In the genomic region with DNA sequence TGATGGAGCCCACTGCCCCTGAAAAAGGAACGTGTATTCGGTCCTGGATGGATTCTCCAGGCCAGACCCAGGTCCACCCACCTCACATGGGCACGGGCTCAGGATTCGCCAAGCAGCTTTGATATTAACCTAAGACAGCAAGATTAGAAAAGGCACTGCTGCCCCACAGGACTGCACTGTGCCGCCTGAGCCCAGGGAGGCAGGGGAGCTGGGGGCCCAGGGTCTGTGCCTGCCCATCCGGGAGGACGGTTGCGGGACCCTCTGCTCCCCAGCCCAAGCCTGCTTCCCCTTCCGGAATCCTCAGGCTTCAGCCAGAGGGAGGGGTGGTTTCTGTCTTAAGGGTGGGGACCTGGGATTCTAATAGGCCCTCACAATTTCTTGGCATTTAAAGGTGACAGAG, we compare ENCODE assay signal across 34 cellular contexts. TPM values are rescaled to one million over a fixed set of nuclear protein-coding genes. Genes with fewer than 3 reads are reported as not detected.
"Had no signal": no experiment of that assay in that cellular context is flagged by ENCODE, and none has a peak within 500 bp of the region (broad histone marks: within the 10 kb centered on the region; RNA-seq: fewer than 3 reads in every experiment).

No MANE protein-coding gene starts in this region.

- H3K9me3 Mint-ChIP-seq: activated CD4-positive, alpha-beta memory T cell treated with anti-CD3 and anti-CD28 coated beads, Interleukin-2, amount 10 ng/mL, durations not matched to agents 7 days and 5 days; activated naive CD4-positive, alpha-beta T cell treated with anti-CD3 and anti-CD28 coated beads for 36 hours; activated naive CD4-positive, alpha-beta T cell treated with anti-CD3 and anti-CD28 coated beads, Interleukin-2, amount 50 U/mL, for 72 hours; activated T-cell treated with anti-CD3 and anti-CD28 coated beads, Interleukin-2, amount 50 U/mL, for 72 hours; activated T-helper 2 cell treated with anti-CD3 and anti-CD28 coated beads, Interferon-gamma antibody, Interleukin-2, Interleukin-4, amounts not matched to agents 10 μg/mL and 5 μg/mL and 100 μg/mL, durations not matched to agents 14 hours and 24 hours and 36 hours had no signal

- ATAC-seq: activated naive CD4-positive, alpha-beta T cell treated with anti-CD3 and anti-CD28 coated beads, Interleukin-2, amount 50 U/mL, for 72 hours; Right ventricle myocardium inferior had no signal

- H3K27ac Mint-ChIP-seq: activated CD4-positive, alpha-beta memory T cell treated with anti-CD3 and anti-CD28 coated beads, Interleukin-2, amount 10 ng/mL, durations not matched to agents 7 days and 5 days; activated naive CD4-positive, alpha-beta T cell treated with anti-CD3 and anti-CD28 coated beads for 36 hours; activated naive CD4-positive, alpha-beta T cell treated with anti-CD3 and anti-CD28 coated beads, Interleukin-2, amount 50 U/mL, for 72 hours; activated T-cell treated with anti-CD3 and anti-CD28 coated beads, Interleukin-2, amount 50 U/mL, for 72 hours; activated T-helper 2 cell treated with anti-CD3 and anti-CD28 coated beads, Interferon-gamma antibody, Interleukin-2, Interleukin-4, amounts not matched to agents 10 μg/mL and 5 μg/mL and 100 μg/mL, durations not matched to agents 14 hours and 24 hours and 36 hours; IgD-negative memory B cell had no signal

- H3K4me1 ChIP-seq: adrenal gland, Peyer's patch had no signal

- DNase-seq: activated CD4-positive, alpha-beta memory T cell treated with anti-CD3 and anti-CD28 coated beads, Interleukin-2, amount 10 ng/mL, durations not matched to agents 7 days and 5 days; activated CD4-positive, alpha-beta T cell treated with anti-CD3 and anti-CD28 coated beads for 1 hour; activated CD4-positive, CD25-positive, alpha-beta regulatory T cell; activated gamma-delta T cell; activated naive CD4-positive, alpha-beta T cell treated with anti-CD3 and anti-CD28 coated beads for 36 hours; activated T-cell treated with anti-CD3 and anti-CD28 coated beads, Interleukin-2, amount 50 U/mL, for 1 hour; Karpas-422; KBM-7; NCI-H1105; NCI-H1417 treated with DMSO at 0.1 percent for 48 hours; NCI-H187 treated with DMSO at 0.1 percent for 48 hours; NCI-H2081; NCI-H2171 treated with DMSO at 0.1 percent for 48 hours; NCI-H2227 treated with DMSO at 0.1 percent for 48 hours; NCI-H446; NCI-H510A treated with DMSO at 0.1 percent for 48 hours; Peyer's patch; SIG-M5; SW 1271; T-helper 1 cell; T-helper 9 cell had no signal

- H3K4me1 Mint-ChIP-seq: IgD-negative memory B cell had no signal

- H3K9me3 ChIP-seq: Peyer's patch had no signal

- H3K27me3 ChIP-seq: Peyer's patch had no signal

- H3K4me3 Mint-ChIP-seq: activated CD4-positive, alpha-beta memory T cell treated with anti-CD3 and anti-CD28 coated beads, Interleukin-2, amount 10 ng/mL, durations not matched to agents 7 days and 5 days; activated naive CD4-positive, alpha-beta T cell treated with anti-CD3 and anti-CD28 coated beads for 36 hours; activated T-cell treated with anti-CD3 and anti-CD28 coated beads, Interleukin-2, amount 50 U/mL, for 72 hours; IgD-negative memory B cell had no signal

- H3K36me3 Mint-ChIP-seq: activated naive CD4-positive, alpha-beta T cell treated with anti-CD3 and anti-CD28 coated beads, Interleukin-2, amount 50 U/mL, for 72 hours; brain had no signal

- H3K36me3 ChIP-seq: adrenal gland, Peyer's patch had no signal

- H3K27ac ChIP-seq: adrenal gland, Peyer's patch, RWPE1, VCaP had no signal

- H3K4me3 ChIP-seq: adrenal gland, Peyer's patch had no signal

RNA-seq across cellular contexts. Expression of gene VSIG10L2, which starts 13.5 kb away (rescaled TPM):
- total RNA-seq: activated CD4-positive, alpha-beta memory T cell treated with anti-CD3 and anti-CD28 coated beads, Interleukin-2, amount 10 ng/mL, durations not matched to agents 7 days and 5 days; activated CD8-positive, alpha-beta memory T cell treated with anti-CD3 and anti-CD28 coated beads for 36 hours; activated naive CD4-positive, alpha-beta T cell treated with anti-CD3 and anti-CD28 coated beads for 36 hours; activated naive CD4-positive, alpha-beta T cell treated with anti-CD3 and anti-CD28 coated beads, Interleukin-2, amount 50 U/mL, for 72 hours; activated T-cell treated with anti-CD3 and anti-CD28 coated beads, Interleukin-2, amount 50 U/mL, for 72 hours; activated T-helper 2 cell treated with anti-CD3 and anti-CD28 coated beads, Interferon-gamma antibody, Interleukin-2, Interleukin-4, amounts not matched to agents 10 μg/mL and 5 μg/mL and 100 μg/mL, durations not matched to agents 14 hours and 24 hours and 36 hours; adrenal gland; bronchial epithelial cell; MCF 10A; Peyer's patch; SK-MEL-5 had no signal

RNA-seq across cellular contexts. Expression of gene DDX25, which starts 28.0 kb away (rescaled TPM):
- total RNA-seq: activated CD4-positive, alpha-beta memory T cell treated with anti-CD3 and anti-CD28 coated beads, Interleukin-2, amount 10 ng/mL, durations not matched to agents 7 days and 5 days; activated naive CD4-positive, alpha-beta T cell treated with anti-CD3 and anti-CD28 coated beads for 36 hours; activated T-helper 2 cell treated with anti-CD3 and anti-CD28 coated beads, Interferon-gamma antibody, Interleukin-2, Interleukin-4, amounts not matched to agents 10 μg/mL and 5 μg/mL and 100 μg/mL, durations not matched to agents 14 hours and 24 hours and 36 hours; bronchial epithelial cell; MCF 10A; Right ventricle myocardium inferior had no signal
